2 cellular contexts compared by ENCODE assay signal in the genomic region with DNA sequence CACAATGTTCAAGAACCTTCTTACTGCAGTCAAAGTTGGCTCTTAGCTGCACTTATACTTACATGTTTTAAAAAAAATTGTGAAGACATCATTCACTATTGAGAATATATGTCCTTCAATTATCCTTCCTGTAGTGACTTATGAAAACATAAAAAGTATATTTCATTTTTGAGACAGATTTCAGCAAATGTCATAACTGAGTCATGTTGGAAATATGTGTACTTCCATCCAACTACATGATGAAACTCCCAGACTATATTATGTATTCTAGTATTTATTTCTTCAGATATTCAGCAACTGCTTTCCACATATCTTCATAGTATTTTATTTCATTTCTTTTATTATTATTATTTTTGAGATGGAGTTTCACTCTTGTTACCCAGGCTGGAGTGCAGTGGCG.
TF ChIP-seq lines count a peak whose summit lies in the region.

No MANE protein-coding gene starts in this region.

TF ChIP-seq in HCT116, 20 proteins besides CTCF, POLR2A, EP300 and RAD21 (continued from another document):
- TF ChIP-seq, protein P1, sequence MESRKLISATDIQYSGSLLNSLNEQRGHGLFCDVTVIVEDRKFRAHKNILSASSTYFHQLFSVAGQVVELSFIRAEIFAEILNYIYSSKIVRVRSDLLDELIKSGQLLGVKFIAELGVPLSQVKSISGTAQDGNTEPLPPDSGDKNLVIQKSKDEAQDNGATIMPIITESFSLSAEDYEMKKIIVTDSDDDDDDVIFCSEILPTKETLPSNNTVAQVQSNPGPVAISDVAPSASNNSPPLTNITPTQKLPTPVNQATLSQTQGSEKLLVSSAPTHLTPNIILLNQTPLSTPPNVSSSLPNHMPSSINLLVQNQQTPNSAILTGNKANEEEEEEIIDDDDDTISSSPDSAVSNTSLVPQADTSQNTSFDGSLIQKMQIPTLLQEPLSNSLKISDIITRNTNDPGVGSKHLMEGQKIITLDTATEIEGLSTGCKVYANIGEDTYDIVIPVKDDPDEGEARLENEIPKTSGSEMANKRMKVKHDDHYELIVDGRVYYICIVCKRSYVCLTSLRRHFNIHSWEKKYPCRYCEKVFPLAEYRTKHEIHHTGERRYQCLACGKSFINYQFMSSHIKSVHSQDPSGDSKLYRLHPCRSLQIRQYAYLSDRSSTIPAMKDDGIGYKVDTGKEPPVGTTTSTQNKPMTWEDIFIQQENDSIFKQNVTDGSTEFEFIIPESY (IDR thresholded peaks at IDR 0.05; ENCODE audit: extremely low read depth, insufficient replicate concordance, low read length), result no peak
- TF ChIP-seq CEBPB (IDR thresholded peaks at IDR 0.05; ENCODE audit: low read depth), result peak; percentile 34; the same call in 1 of the 2 replicates
- TF ChIP-seq JUND (IDR thresholded peaks at IDR 0.05), result 0 out of 2 replicates have a peak, but pooled peaks have one; percentile 13
- no peak for TF ChIP-seq EZH2 (IDR thresholded peaks at IDR 0.05)
- no peak for TF ChIP-seq EGR1 (IDR thresholded peaks at IDR 0.05; ENCODE audit: low read depth)

TF ChIP-seq in SK-N-SH, 30 proteins besides CTCF, POLR2A, EP300 and RAD21 (continued from another document):
- TF ChIP-seq, protein P2, sequence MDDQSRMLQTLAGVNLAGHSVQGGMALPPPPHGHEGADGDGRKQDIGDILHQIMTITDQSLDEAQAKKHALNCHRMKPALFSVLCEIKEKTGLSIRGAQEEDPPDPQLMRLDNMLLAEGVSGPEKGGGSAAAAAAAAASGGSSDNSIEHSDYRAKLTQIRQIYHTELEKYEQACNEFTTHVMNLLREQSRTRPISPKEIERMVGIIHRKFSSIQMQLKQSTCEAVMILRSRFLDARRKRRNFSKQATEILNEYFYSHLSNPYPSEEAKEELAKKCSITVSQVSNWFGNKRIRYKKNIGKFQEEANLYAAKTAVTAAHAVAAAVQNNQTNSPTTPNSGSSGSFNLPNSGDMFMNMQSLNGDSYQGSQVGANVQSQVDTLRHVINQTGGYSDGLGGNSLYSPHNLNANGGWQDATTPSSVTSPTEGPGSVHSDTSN (IDR thresholded peaks at IDR 0.05), result peak; percentile 74
- TF ChIP-seq RFX5 (IDR thresholded peaks at IDR 0.05; ENCODE audit: low read length), result no peak
- no peak for TF ChIP-seq MXI1 (IDR thresholded peaks at IDR 0.05; ENCODE audit: low read depth, low read length)
- TF ChIP-seq EZH2phosphoT487 (IDR thresholded peaks at IDR 0.05; ENCODE audit: borderline replicate concordance, low read depth), result no peak
- no peak for TF ChIP-seq GABPA (IDR thresholded peaks at IDR 0.05; ENCODE audit: low read depth)
- TF ChIP-seq, protein P3, sequence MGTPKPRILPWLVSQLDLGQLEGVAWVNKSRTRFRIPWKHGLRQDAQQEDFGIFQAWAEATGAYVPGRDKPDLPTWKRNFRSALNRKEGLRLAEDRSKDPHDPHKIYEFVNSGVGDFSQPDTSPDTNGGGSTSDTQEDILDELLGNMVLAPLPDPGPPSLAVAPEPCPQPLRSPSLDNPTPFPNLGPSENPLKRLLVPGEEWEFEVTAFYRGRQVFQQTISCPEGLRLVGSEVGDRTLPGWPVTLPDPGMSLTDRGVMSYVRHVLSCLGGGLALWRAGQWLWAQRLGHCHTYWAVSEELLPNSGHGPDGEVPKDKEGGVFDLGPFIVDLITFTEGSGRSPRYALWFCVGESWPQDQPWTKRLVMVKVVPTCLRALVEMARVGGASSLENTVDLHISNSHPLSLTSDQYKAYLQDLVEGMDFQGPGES (IDR thresholded peaks at IDR 0.05; ENCODE audit: low read depth, low read length), result no peak
- TF ChIP-seq, protein P4, sequence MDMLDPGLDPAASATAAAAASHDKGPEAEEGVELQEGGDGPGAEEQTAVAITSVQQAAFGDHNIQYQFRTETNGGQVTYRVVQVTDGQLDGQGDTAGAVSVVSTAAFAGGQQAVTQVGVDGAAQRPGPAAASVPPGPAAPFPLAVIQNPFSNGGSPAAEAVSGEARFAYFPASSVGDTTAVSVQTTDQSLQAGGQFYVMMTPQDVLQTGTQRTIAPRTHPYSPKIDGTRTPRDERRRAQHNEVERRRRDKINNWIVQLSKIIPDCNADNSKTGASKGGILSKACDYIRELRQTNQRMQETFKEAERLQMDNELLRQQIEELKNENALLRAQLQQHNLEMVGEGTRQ (IDR thresholded peaks at IDR 0.05; ENCODE audit: borderline replicate concordance, low read depth, low read length), result no peak
- TF ChIP-seq FOXJ3 (CRISPR knock-in tag; IDR thresholded peaks at IDR 0.05), result no peak
- TF ChIP-seq JUND (IDR thresholded peaks at IDR 0.05), result peak; percentile 50
- TF ChIP-seq NFIC (IDR thresholded peaks at IDR 0.05; ENCODE audit: borderline replicate concordance), result peak; percentile 28; the same call in 1 of the 2 replicates
